In genomic region chr1:241269116-241269515, GRCh38 we compare ENCODE assay signal across 17 cellular contexts.
A peak's percentile ranks its signal among the peaks of the same experiment; 100 is the strongest.
DNase-seq lines count a peak whose midpoint lies in the region; ATAC-seq and TF ChIP-seq lines count a peak whose summit lies in the region.
"Had no signal": no experiment of that assay in that cellular context is flagged by ENCODE, and none has a peak within 500 bp of the region (broad histone marks: within the 10 kb centered on the region; RNA-seq: fewer than 3 reads in every experiment).

No MANE protein-coding gene starts in this region.

- TF ChIP-seq CTCF in GM12874 (IDR thresholded peaks at IDR 0.05; ENCODE audit: insufficient read depth, low read depth, low read length) = peak; percentile 48
- TF ChIP-seq CTCF in LNCAP (IDR thresholded peaks at IDR 0.05) = peak; percentile 21; the same call in 1 of the 2 replicates
- peak; percentile 6 to 50 (median 33) for TF ChIP-seq CTCF in body of pancreas (IDR thresholded peaks at IDR 0.05)
- peak; percentile 43 for TF ChIP-seq CTCF in neural progenitor cell (IDR thresholded peaks at IDR 0.05)

- WGBS in body of pancreas, 2 donors = 27 to 44% methylated on average over 9 of the region's 9 CpGs

- no peak overlapping the region for H3K27ac ChIP-seq in body of pancreas
- no peak overlapping the region for H3K27ac ChIP-seq in neural progenitor cell

- H3K27ac Mint-ChIP-seq in neural progenitor cell = no peak overlapping the region
- H3K27ac Mint-ChIP-seq: activated T-cell treated with anti-CD3 and anti-CD28 coated beads, Interleukin-2, amount 50 U/mL, for 72 hours; CD4-positive, CD25-positive, alpha-beta regulatory T cell; natural killer cell had no signal

- DNase-seq in body of pancreas = peak; percentile 20 to 51 (median 28)
- peak; percentile 22 for DNase-seq in neural progenitor cell (ENCODE audit: low spot score)
- DNase-seq in activated naive CD4-positive, alpha-beta T cell treated with anti-CD3 and anti-CD28 coated beads, Interleukin-2, amount 50 U/mL, for 16 hours = no peak
- DNase-seq in NCI-H345 (lab: John Stamatoyannopoulos, UW) = no peak
- no peak for DNase-seq in 8988T
- DNase-seq: activated T-cell treated with anti-CD3 and anti-CD28 coated beads, Interleukin-2, amount 50 U/mL, for 72 hours; amygdala; CD4-positive, CD25-positive, alpha-beta regulatory T cell; hypothalamus; left ventricle myocardium superior; natural killer cell; retina; stimulated activated CD4-positive, alpha-beta T cell treated with anti-CD3 and anti-CD28 coated beads, Interleukin-1b, Interleukin-23, amount 100 ng/mL, for 48 hours; T-helper 2 cell had no signal

- no peaks in the 10 kb centered on the region for H3K36me3 ChIP-seq in body of pancreas (replicated peaks in 1 of 2; ENCODE audit: insufficient read depth in 1 of 2, low read depth in 2 of 2)
- no peaks in the 10 kb centered on the region for H3K36me3 ChIP-seq in neural progenitor cell

- peaks cover 13% of the 10 kb centered on the region for H3K9me3 Mint-ChIP-seq in neural progenitor cell

- no peaks in the 10 kb centered on the region for H3K27me3 ChIP-seq in body of pancreas
- no peaks in the 10 kb centered on the region for H3K27me3 ChIP-seq in neural progenitor cell

- no peaks in the 10 kb centered on the region for H3K4me1 ChIP-seq in body of pancreas
- no peaks in the 10 kb centered on the region for H3K4me1 ChIP-seq in neural progenitor cell

- H3K36me3 Mint-ChIP-seq in neural progenitor cell = peaks cover 5% of the 10 kb centered on the region
- H3K36me3 Mint-ChIP-seq: CD4-positive, CD25-positive, alpha-beta regulatory T cell had no signal

- no peaks in the 10 kb centered on the region for H3K9me3 ChIP-seq in body of pancreas
- peaks cover 6% of the 10 kb centered on the region for H3K9me3 ChIP-seq in neural progenitor cell (ENCODE audit: low read depth)

- H3K4me3 Mint-ChIP-seq in neural progenitor cell = no peak overlapping the region
- H3K4me3 Mint-ChIP-seq: activated T-cell treated with anti-CD3 and anti-CD28 coated beads, Interleukin-2, amount 50 U/mL, for 72 hours; natural killer cell had no signal

- H3K4me1 Mint-ChIP-seq in neural progenitor cell = no peaks in the 10 kb centered on the region
- H3K4me1 Mint-ChIP-seq: CD4-positive, CD25-positive, alpha-beta regulatory T cell; natural killer cell had no signal

- no peaks in the 10 kb centered on the region for H3F3A ChIP-seq in neural progenitor cell (ENCODE audit: low read depth)

- no peaks in the 10 kb centered on the region for H3K79me2 ChIP-seq in neural progenitor cell (ENCODE audit: low read depth)

- no peak overlapping the region for H2AFZ ChIP-seq in neural progenitor cell (replicated peaks)

- H3K4me2 ChIP-seq in neural progenitor cell = no peak overlapping the region

- H3K27me3 Mint-ChIP-seq in neural progenitor cell (ENCODE audit: insufficient read depth, low read depth) = peaks cover 6% of the 10 kb centered on the region
- H3K27me3 Mint-ChIP-seq: CD4-positive, CD25-positive, alpha-beta regulatory T cell had no signal

- no peaks in the 10 kb centered on the region for H4K20me1 ChIP-seq in neural progenitor cell (ENCODE audit: low read depth)

- no peak for ATAC-seq in body of pancreas
- ATAC-seq: activated T-cell treated with anti-CD3 and anti-CD28 coated beads, Interleukin-2, amount 50 U/mL, for 72 hours; HCT116; left ventricle myocardium superior; natural killer cell had no signal

- no peak overlapping the region for H3K9ac ChIP-seq in neural progenitor cell

- H3K4me3 ChIP-seq in body of pancreas (no peak overlapping the region), neural progenitor cell (no peak overlapping the region)

- no peak for TF ChIP-seq POLR2A in body of pancreas (IDR thresholded peaks at IDR 0.05)

- intact Hi-C loops in body of pancreas (cut with DNase I) = no loop called here

Comparison
In these comparisons a context has a peak if more than half of its experiments do, and no peak if none do; other contexts are left out.
1. DNase-seq: peak in body of pancreas (4 of 4) and neural progenitor cell (single experiment); none in activated naive CD4-positive, alpha-beta T cell treated with anti-CD3 and anti-CD28 coated beads, Interleukin-2, amount 50 U/mL, for 16 hours (single experiment), NCI-H345 (single experiment) and 8988T (single experiment).
2. Peak in every context shown above with its lines, with median percentiles within 50 percentile points of each other: CTCF ChIP-seq.